8 cellular contexts compared by ENCODE assay signal in genomic region chr16:29029168-29029994, GRCh38. TPM values are rescaled to one million over a fixed set of nuclear protein-coding genes. Genes with fewer than 3 reads are reported as not detected.
A peak's percentile ranks its signal among the peaks of the same experiment; 100 is the strongest.
DNase-seq lines count a peak whose midpoint lies in the region; ATAC-seq, FAIRE-seq and TF ChIP-seq lines count a peak whose summit lies in the region.

No MANE protein-coding gene starts in this region.

- ATAC-seq in GM18867 (IDR thresholded peaks at IDR 0.05; ENCODE audit: unreplicated experiment): no peak
- no peak for ATAC-seq in GM21825 (IDR thresholded peaks at IDR 0.05; ENCODE audit: unreplicated experiment)

- DNase-seq in GM12892 (ENCODE audit: insufficient read length) (no peak), RPMI7951 (ENCODE audit: low read depth) (peak; percentile 92), iris pigment epithelial cell (ENCODE audit: low read depth) (peak; percentile 96), cortex of kidney (lab: John Stamatoyannopoulos, UW) (no peak)
- DNase-seq in activated T-helper 9 cell treated with anti-CD3 and anti-CD28 coated beads, Interleukin-2, amount 50 U/mL, for 16 hours (ENCODE audit: low read depth): peak; percentile 81
- DNase-seq in stimulated activated CD8-positive, alpha-beta memory T cell treated with anti-CD3 and anti-CD28 coated beads, Interleukin-15, amount 100 ng/mL, for 1 hour (ENCODE audit: low read depth): peak; percentile 61

- peak; percentile 84 for FAIRE-seq in GM12892 (lab: Jason Lieb, UNC)

- no peak for TF ChIP-seq POLR2A in GM12892 (IDR thresholded peaks at IDR 0.05; ENCODE audit: low read depth, low read length)

RNA-seq across cellular contexts. Expression of gene LAT, which starts 44.5 kb away (rescaled TPM):
- 3.7 TPM for polyA plus RNA-seq in GM12892 (2012; ENCODE audit: missing spikeins)
- total RNA-seq in RPMI7951 (2014; rRNA removed; shearing (Covaris generic)): 0.20 and 0.84 TPM in 2 replicates

RNA-seq across cellular contexts. Expression of gene SPNS1, which starts 54.8 kb away (rescaled TPM):
- 5.7 TPM for polyA plus RNA-seq in GM12892 (2012; ENCODE audit: missing spikeins)
- total RNA-seq in RPMI7951 (2014; rRNA removed; shearing (Covaris generic)): 23.2 and 24.9 TPM in 2 replicates

Comparison
In these comparisons a context has a peak if more than half of its experiments do, and no peak if none do; other contexts are left out.
1. DNase-seq: peak in RPMI7951 (single experiment), activated T-helper 9 cell treated with anti-CD3 and anti-CD28 coated beads, Interleukin-2, amount 50 U/mL, for 16 hours (single experiment), iris pigment epithelial cell (single experiment) and stimulated activated CD8-positive, alpha-beta memory T cell treated with anti-CD3 and anti-CD28 coated beads, Interleukin-15, amount 100 ng/mL, for 1 hour (single experiment); none in GM12892 (single experiment) and cortex of kidney (single experiment).